25 cellular contexts compared by ENCODE assay signal in genomic region chr3:104594491-104594890, GRCh38.
DNase-seq lines count a peak whose midpoint lies in the region; ATAC-seq, FAIRE-seq and TF ChIP-seq lines count a peak whose summit lies in the region.
"Had no signal": no experiment of that assay in that cellular context is flagged by ENCODE, and none has a peak within 500 bp of the region (broad histone marks: within the 10 kb centered on the region; RNA-seq: fewer than 3 reads in every experiment).

No MANE protein-coding gene starts in this region.

- H3K9me3 ChIP-seq in SK-N-MC (ENCODE audit: low read depth, low read length) (no peaks in the 10 kb centered on the region), adipocyte (ENCODE audit: control insufficient read depth, low read length) (no peaks in the 10 kb centered on the region), pancreas (no peaks in the 10 kb centered on the region)
- H3K9me3 ChIP-seq: BE2C, BLaER1 had no signal

- H3K9ac ChIP-seq in SK-N-MC (ENCODE audit: insufficient read length) (peak overlapping the region; percentile 36), adipocyte (ENCODE audit: low read length) (no peak overlapping the region)
- H3K9ac ChIP-seq: BLaER1 had no signal

- H3K4me3 ChIP-seq in SK-N-MC (peak overlapping the region; percentile 5; the same call in 1 of the 2 replicates), adipocyte (ENCODE audit: low read length) (no peak overlapping the region), pancreas (no peak overlapping the region), foreskin fibroblast (ENCODE audit: low read depth in 1 of 2, low read length in 2 of 2) (no peak overlapping the region)
- H3K4me3 ChIP-seq: BLaER1, GM12878 had no signal

- H3K27ac ChIP-seq in SK-N-MC, result peak overlapping the region; percentile 86
- H3K27ac ChIP-seq in pancreas, result no peak overlapping the region
- H3K27ac ChIP-seq: BLaER1 had no signal

- H3K36me3 ChIP-seq in SK-N-MC (ENCODE audit: insufficient read depth, low read length) (no peaks in the 10 kb centered on the region), adipocyte (ENCODE audit: control insufficient read depth, insufficient read depth, low read length, severe bottlenecking) (no peaks in the 10 kb centered on the region), pancreas (no peaks in the 10 kb centered on the region)
- H3K36me3 ChIP-seq: BE2C, BLaER1 had no signal

- no peak for ATAC-seq in pancreas
- ATAC-seq in effector memory CD8-positive, alpha-beta T cell (replicated peaks), result no peak
- ATAC-seq: GM12878 had no signal

- H3K27ac Mint-ChIP-seq in effector memory CD8-positive, alpha-beta T cell, result no peak overlapping the region
- H3K27ac Mint-ChIP-seq: CD14-positive monocyte; CD4-positive, alpha-beta memory T cell; CD4-positive, CD25-positive, alpha-beta regulatory T cell; CD8-positive, alpha-beta memory T cell had no signal

- H3K27me3 Mint-ChIP-seq in effector memory CD8-positive, alpha-beta T cell, result no peaks in the 10 kb centered on the region
- H3K27me3 Mint-ChIP-seq: CD4-positive, alpha-beta memory T cell; CD4-positive, CD25-positive, alpha-beta regulatory T cell; CD8-positive, alpha-beta memory T cell had no signal

- TF ChIP-seq CTCF in pancreas (IDR thresholded peaks at IDR 0.05), result no peak
- TF ChIP-seq CTCF in foreskin fibroblast (IDR thresholded peaks at IDR 0.05; ENCODE audit: low read depth, low read length), result no peak

- peak; percentile 23 for FAIRE-seq in pancreas (lab: Jason Lieb, UNC)
- FAIRE-seq: GM12878, GM12892, GM18507 had no signal

- no peaks in the 10 kb centered on the region for H3K9me3 Mint-ChIP-seq in effector memory CD8-positive, alpha-beta T cell
- H3K9me3 Mint-ChIP-seq: CD14-positive monocyte; CD4-positive, CD25-positive, alpha-beta regulatory T cell; CD8-positive, alpha-beta memory T cell had no signal

- H3K4me1 Mint-ChIP-seq in effector memory CD8-positive, alpha-beta T cell (ENCODE audit: low read depth in 2 of 2), result no peaks in the 10 kb centered on the region
- H3K4me1 Mint-ChIP-seq: CD14-positive monocyte; CD4-positive, alpha-beta memory T cell; CD4-positive, CD25-positive, alpha-beta regulatory T cell; CD8-positive, alpha-beta memory T cell had no signal

- 76 to 86% methylated on average over 2 of the region's 2 CpGs for WGBS in pancreas, 2 donors

- intact Hi-C loops in pancreas (cut with DNase I), result loop anchor here in 1 of 3 donors (10.0 kb wide), 1 partner anchor 770 kb away; the partner anchor contains the start of gene ALCAM

- H3K27me3 ChIP-seq in adipocyte (replicated peaks; ENCODE audit: control insufficient read depth, insufficient read depth, low read length), result no peaks in the 10 kb centered on the region
- H3K27me3 ChIP-seq in pancreas, result no peaks in the 10 kb centered on the region
- H3K27me3 ChIP-seq: BE2C, BLaER1 had no signal

- no peaks in the 10 kb centered on the region for H3K4me1 ChIP-seq in adipocyte (ENCODE audit: control insufficient read depth, insufficient read depth, low read length)
- peaks cover 0 to 9% (median 0%) of the 10 kb centered on the region in 3 donors for H3K4me1 ChIP-seq in pancreas
- H3K4me1 ChIP-seq: BE2C, BLaER1 had no signal

- H3K36me3 Mint-ChIP-seq in effector memory CD8-positive, alpha-beta T cell (ENCODE audit: insufficient read depth), result no peaks in the 10 kb centered on the region
- H3K36me3 Mint-ChIP-seq: CD14-positive monocyte; CD4-positive, alpha-beta memory T cell; CD4-positive, CD25-positive, alpha-beta regulatory T cell; CD8-positive, alpha-beta memory T cell had no signal

- H3K4me3 Mint-ChIP-seq in effector memory CD8-positive, alpha-beta T cell, result no peak overlapping the region
- H3K4me3 Mint-ChIP-seq: CD14-positive monocyte; CD4-positive, alpha-beta memory T cell; CD4-positive, CD25-positive, alpha-beta regulatory T cell; CD8-positive, alpha-beta memory T cell had no signal

- DNase-seq in SK-N-MC (ENCODE audit: low read depth, low spot score), result peak; percentile 64
- peak; percentile 48 for DNase-seq in adipocyte (ENCODE audit: low read depth)
- no peak for DNase-seq in pancreas
- DNase-seq in effector memory CD8-positive, alpha-beta T cell, result no peak
- DNase-seq in foreskin fibroblast, result no peak
- DNase-seq: 8988T; ACHN; BE2C; C1 segment of cervical spinal cord; CD4-positive, alpha-beta memory T cell; CD4-positive, CD25-positive, alpha-beta regulatory T cell; CD8-positive, alpha-beta memory T cell; COR-L47; DMS 273 treated with DMSO at 0.1 percent for 48 hours; DMS153; DMS53; DMS79; DND-41; EL; GDM1 had no signal

Comparison
In these comparisons a context has a peak if more than half of its experiments do, and no peak if none do; other contexts are left out.
1. DNase-seq: peak in SK-N-MC (single experiment) and adipocyte (single experiment); none in pancreas (0 of 6), effector memory CD8-positive, alpha-beta T cell (0 of 3) and foreskin fibroblast (0 of 2).